12 cellular contexts compared by ENCODE assay signal in the genomic region with DNA sequence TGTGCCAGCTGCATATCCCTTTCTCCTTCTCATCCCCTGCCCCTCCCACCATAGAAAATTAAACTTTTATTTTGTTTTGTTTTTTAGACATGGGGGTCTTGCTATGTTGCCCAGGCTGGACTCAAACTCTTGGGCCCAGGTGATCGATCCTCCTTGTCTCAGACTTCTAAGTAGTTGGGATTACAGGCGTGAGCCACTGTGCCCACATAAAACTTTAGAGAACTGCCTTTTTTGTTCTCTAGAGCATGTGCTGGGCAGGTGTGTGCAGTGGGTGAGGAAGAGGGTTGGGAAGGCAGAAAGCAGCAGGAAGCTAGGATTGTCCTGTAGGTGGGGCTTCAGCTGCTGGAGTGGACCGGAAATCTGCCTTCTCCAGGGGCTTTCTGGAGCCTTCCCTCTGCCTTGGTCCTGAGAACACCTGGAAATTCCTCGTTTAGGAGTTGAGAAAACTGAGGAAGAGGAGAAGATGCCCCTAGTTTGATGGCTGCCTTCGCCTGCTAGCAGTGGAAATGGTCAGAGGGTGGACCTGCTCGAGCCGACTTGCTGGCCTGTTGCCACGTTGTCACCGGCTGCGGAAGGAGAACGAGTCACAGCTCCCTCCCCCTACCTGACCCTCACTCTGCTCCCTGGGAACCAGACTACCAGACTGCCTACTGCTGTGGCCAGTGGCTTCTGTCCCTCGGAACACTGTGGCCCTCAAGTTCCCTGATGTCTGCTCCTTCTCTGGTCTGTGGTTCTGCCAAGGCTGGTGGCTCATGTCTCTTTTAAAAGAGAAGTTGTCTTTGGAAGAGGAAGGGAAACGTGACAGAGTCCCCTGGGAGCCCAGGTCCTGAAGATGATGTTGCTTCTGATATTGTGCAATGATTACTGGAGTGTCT. TPM values are rescaled to one million over a fixed set of nuclear protein-coding genes. Genes with fewer than 3 reads are reported as not detected.
A peak's percentile ranks its signal among the peaks of the same experiment; 100 is the strongest.
DNase-seq lines count a peak whose midpoint lies in the region; ATAC-seq, FAIRE-seq and TF ChIP-seq lines count a peak whose summit lies in the region.
"Had no signal": no experiment of that assay in that cellular context is flagged by ENCODE, and none has a peak within 500 bp of the region (broad histone marks: within the 10 kb centered on the region; RNA-seq: fewer than 3 reads in every experiment).

No MANE protein-coding gene starts in this region.

- H3K36me3 ChIP-seq in HUES6 (ENCODE audit: control insufficient read depth, insufficient read depth, low read length): no peaks in the 10 kb centered on the region
- H3K36me3 ChIP-seq in OCI-LY3 (replicated peaks; ENCODE audit: low read depth, low read length): peaks cover 10% of the 10 kb centered on the region

- H2AFZ ChIP-seq in OCI-LY3 (ENCODE audit: low read depth, low read length): no peak overlapping the region

- peaks cover 75% of the 10 kb centered on the region for H3K79me2 ChIP-seq in OCI-LY3 (ENCODE audit: low read length)

- peaks cover 30% of the 10 kb centered on the region for H3K4me1 ChIP-seq in HUES6 (ENCODE audit: control insufficient read depth, insufficient read depth, low read length)
- peaks cover 70% of the 10 kb centered on the region for H3K4me1 ChIP-seq in OCI-LY3 (ENCODE audit: low read length)

- ATAC-seq in sciatic nerve: peak; percentile 37
- ATAC-seq in GM18502 (IDR thresholded peaks at IDR 0.05; ENCODE audit: poor library complexity, unreplicated experiment): no peak

- peak overlapping the region; percentile 17; the same call in 1 of the 2 replicates for H3K4me3 ChIP-seq in HUES6 (ENCODE audit: low read depth, low read length)
- peak overlapping the region; percentile 42 for H3K4me3 ChIP-seq in OCI-LY3 (ENCODE audit: low read length)
- H3K4me3 ChIP-seq in epithelial cell of proximal tubule (ENCODE audit: low read depth, low read length): peak overlapping the region; percentile 3

- H3K27me3 ChIP-seq in HUES6 (ENCODE audit: control insufficient read depth, insufficient read depth, low read length) (peaks cover 61% of the 10 kb centered on the region), OCI-LY3 (ENCODE audit: low read depth, low read length) (peaks cover 9% of the 10 kb centered on the region)

- DNase-seq in epithelial cell of proximal tubule (ENCODE audit: low read depth): no peak
- no peak for DNase-seq in sciatic nerve (ENCODE audit: low spot score)
- no peak for DNase-seq in A172 (ENCODE audit: low spot score)
- no peak for DNase-seq in GM12892 (ENCODE audit: insufficient read length)
- DNase-seq: activated naive CD8-positive, alpha-beta T cell treated with anti-CD3 and anti-CD28 coated beads, Interleukin-2, amount 50 U/mL, for 24 hours; GOT3; NCI-H1105 treated with DMSO at 0.1 percent for 48 hours; stimulated activated naive CD4-positive, alpha-beta T cell had no signal

- no peak for TF ChIP-seq CTCF in OCI-LY3 (IDR thresholded peaks at IDR 0.05; ENCODE audit: low read depth, low read length)
- peak; percentile 40 for TF ChIP-seq CTCF in epithelial cell of proximal tubule (conservative IDR thresholded peaks at IDR 0.05; ENCODE audit: low read depth, low read length)

- no peak overlapping the region for H3K9ac ChIP-seq in HUES6 (ENCODE audit: low read length)
- H3K9ac ChIP-seq in OCI-LY3 (ENCODE audit: low read length): peak overlapping the region; percentile 19; the same call in 1 of the 2 replicates

- H4K20me1 ChIP-seq in OCI-LY3 (ENCODE audit: insufficient read depth, low read length): peaks cover 56% of the 10 kb centered on the region

- no peak for TF ChIP-seq POLR2A in GM12892 (IDR thresholded peaks at IDR 0.05; ENCODE audit: low read depth, low read length)

- H3K4me2 ChIP-seq in OCI-LY3 (ENCODE audit: low read length): peak overlapping the region; percentile 90

- no peak overlapping the region for H3K27ac ChIP-seq in HUES6 (ENCODE audit: low read depth, low read length)
- H3K27ac ChIP-seq in OCI-LY3 (ENCODE audit: low read length): peak overlapping the region; percentile 40

- intact Hi-C loops in sciatic nerve (cut with DNase I): no loop called here

- FAIRE-seq in GM12892 (lab: Jason Lieb, UNC): no peak
- FAIRE-seq: TTC549 had no signal

- H3K9me3 ChIP-seq in HUES6 (ENCODE audit: control insufficient read depth, insufficient read depth, low read depth, low read length) (no peaks in the 10 kb centered on the region), OCI-LY3 (ENCODE audit: insufficient read depth, low read length) (no peaks in the 10 kb centered on the region)

RNA-seq across cellular contexts. Expression of a gene that starts 4.0 kb away (rescaled TPM):
- total RNA-seq in epithelial cell of proximal tubule (43.9 and 75.5 TPM in 2 replicates), sciatic nerve (2.8 TPM)
- 0.10 TPM in 1 of 2 replicates, not detected in the other for total RNA-seq in A172 (2014; rRNA removed; shearing (Covaris generic))
- polyA plus RNA-seq in GM12892 (2012; ENCODE audit: missing spikeins): 0.34 TPM

Comparison
In these comparisons a context has a peak if more than half of its experiments do, and no peak if none do; other contexts are left out.
1. RNA of a gene that starts 4.0 kb away (total RNA-seq): 43.9 to 75.5 TPM in epithelial cell of proximal tubule; 2.8 TPM in sciatic nerve (single experiment) and 0.10 TPM in A172; every median in the first group is over 10 times any median in the second.
2. Peak in every context shown above with its lines, with median percentiles within 50 percentile points of each other: H3K4me3 ChIP-seq.